38 cellular contexts compared by ENCODE assay signal in the genomic region with DNA sequence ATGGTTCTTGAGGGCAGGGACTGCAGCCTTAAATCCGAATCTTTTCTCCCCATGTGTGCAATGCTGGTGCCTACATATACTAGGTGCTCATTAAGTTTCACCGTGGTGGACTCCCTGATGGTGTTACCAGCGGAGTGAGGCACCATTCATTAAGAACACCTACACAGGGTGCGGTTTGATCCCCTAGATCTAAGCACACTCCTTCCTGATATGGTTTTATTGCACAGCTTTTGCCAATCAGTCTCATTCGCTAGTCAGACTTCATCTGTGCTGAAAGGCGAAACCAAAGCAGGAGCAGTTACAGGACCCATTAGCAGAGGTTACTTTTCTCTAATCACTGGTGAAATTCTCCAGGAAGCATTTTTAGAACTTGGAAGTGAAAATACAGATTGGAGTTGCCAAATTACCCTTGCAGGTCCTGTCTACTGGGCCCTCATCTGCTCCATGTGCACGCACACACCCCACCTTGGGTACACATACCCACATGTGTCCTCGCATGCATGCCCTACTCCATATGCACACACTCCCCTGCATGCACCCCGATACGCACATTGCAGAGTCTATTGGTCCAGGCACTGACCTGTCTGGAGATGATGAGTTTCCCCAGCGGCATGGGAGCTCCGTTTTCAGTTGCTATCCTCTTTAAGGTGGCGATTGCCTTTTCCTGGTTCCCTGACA. TPM values are rescaled to one million over a fixed set of nuclear protein-coding genes. Genes with fewer than 3 reads are reported as not detected.
"Had no signal": no experiment of that assay in that cellular context is flagged by ENCODE, and none has a peak within 500 bp of the region (broad histone marks: within the 10 kb centered on the region; RNA-seq: fewer than 3 reads in every experiment).

No MANE protein-coding gene starts in this region.

- H3K4me3 ChIP-seq: ascending aorta, cardiac muscle cell had no signal

- ATAC-seq: activated CD4-positive, alpha-beta T cell treated with anti-CD3 and anti-CD28 coated beads for 36 hours; activated CD4-positive, CD25-positive, alpha-beta regulatory T cell treated with anti-CD3 and anti-CD28 coated beads, Interleukin-2, amount 50 U/mL, for 24 hours; activated CD8-positive, alpha-beta memory T cell treated with anti-CD3 and anti-CD28 coated beads, Interleukin-2, amount 10 ng/mL, durations not matched to agents 7 days and 5 days; activated CD8-positive, alpha-beta T cell treated with anti-CD3 and anti-CD28 coated beads, Interleukin-2, amount 10 ng/mL, durations not matched to agents 7 days and 5 days; activated naive CD8-positive, alpha-beta T cell treated with anti-CD3 and anti-CD28 coated beads, Interleukin-2, amount 50 U/mL, for 24 hours had no signal

- H3K36me3 ChIP-seq: ascending aorta, cardiac muscle cell had no signal

- H3K4me1 Mint-ChIP-seq: activated CD4-positive, alpha-beta T cell treated with anti-CD3 and anti-CD28 coated beads for 36 hours; activated CD4-positive, alpha-beta T cell treated with anti-CD3 and anti-CD28 coated beads, Interleukin-2, amount 10 ng/mL, durations not matched to agents 7 days and 5 days; activated naive CD4-positive, alpha-beta T cell treated with anti-CD3 and anti-CD28 coated beads, Interleukin-2, amount 10 ng/mL, durations not matched to agents 7 days and 5 days; activated naive CD4-positive, alpha-beta T cell treated with anti-CD3 and anti-CD28 coated beads, Interleukin-2, amount 50 U/mL, for 24 hours; activated naive CD8-positive, alpha-beta T cell treated with anti-CD3 and anti-CD28 coated beads, Interleukin-2, amount 10 ng/mL, durations not matched to agents 7 days and 5 days; activated naive CD8-positive, alpha-beta T cell treated with anti-CD3 and anti-CD28 coated beads, Interleukin-2, amount 50 U/mL, for 24 hours; brain had no signal

- H3K4me3 Mint-ChIP-seq: activated CD4-positive, alpha-beta memory T cell treated with anti-CD3 and anti-CD28 coated beads, Interleukin-2, amount 10 ng/mL, durations not matched to agents 7 days and 5 days; activated CD4-positive, alpha-beta T cell treated with anti-CD3 and anti-CD28 coated beads for 36 hours; activated CD4-positive, alpha-beta T cell treated with anti-CD3 and anti-CD28 coated beads, Interleukin-2, amount 10 ng/mL, durations not matched to agents 7 days and 5 days; activated CD8-positive, alpha-beta memory T cell treated with anti-CD3 and anti-CD28 coated beads, Interleukin-2, amount 10 ng/mL, durations not matched to agents 7 days and 5 days; activated CD8-positive, alpha-beta T cell treated with anti-CD3 and anti-CD28 coated beads, Interleukin-2, amount 10 ng/mL, durations not matched to agents 7 days and 5 days; activated naive CD4-positive, alpha-beta T cell treated with anti-CD3 and anti-CD28 coated beads, Interleukin-2, amount 10 ng/mL, durations not matched to agents 7 days and 5 days; activated naive CD4-positive, alpha-beta T cell treated with anti-CD3 and anti-CD28 coated beads, Interleukin-2, amount 50 U/mL, for 24 hours; activated naive CD8-positive, alpha-beta T cell; activated naive CD8-positive, alpha-beta T cell treated with anti-CD3 and anti-CD28 coated beads, Interleukin-2, amount 10 ng/mL, durations not matched to agents 7 days and 5 days; activated naive CD8-positive, alpha-beta T cell treated with anti-CD3 and anti-CD28 coated beads, Interleukin-2, amount 50 U/mL, for 24 hours; activated T-cell treated with anti-CD3 and anti-CD28 coated beads, Interleukin-2, amount 50 U/mL, for 24 hours; brain; T-helper 1 cell treated with Interleukin-12 subunit alpha and Interleukin-12 subunit beta and Interleukin-4 antibody, amounts not matched to agents 30 μg/mL and 1 μg/mL, for 36 hours; T-helper 2 cell treated with Interferon-gamma antibody and Interleukin-4, amounts not matched to agents 5 μg/mL and 100 μg/mL, for 36 hours had no signal

- H3K27ac Mint-ChIP-seq: activated CD4-positive, alpha-beta memory T cell treated with anti-CD3 and anti-CD28 coated beads, Interleukin-2, amount 10 ng/mL, durations not matched to agents 7 days and 5 days; activated CD4-positive, alpha-beta T cell treated with anti-CD3 and anti-CD28 coated beads for 36 hours; activated CD4-positive, alpha-beta T cell treated with anti-CD3 and anti-CD28 coated beads, Interleukin-2, amount 10 ng/mL, durations not matched to agents 7 days and 5 days; activated CD8-positive, alpha-beta memory T cell treated with anti-CD3 and anti-CD28 coated beads, Interleukin-2, amount 10 ng/mL, durations not matched to agents 7 days and 5 days; activated CD8-positive, alpha-beta T cell treated with anti-CD3 and anti-CD28 coated beads, Interleukin-2, amount 10 ng/mL, durations not matched to agents 7 days and 5 days; activated naive CD4-positive, alpha-beta T cell treated with anti-CD3 and anti-CD28 coated beads, Interleukin-2, amount 10 ng/mL, durations not matched to agents 7 days and 5 days; activated naive CD4-positive, alpha-beta T cell treated with anti-CD3 and anti-CD28 coated beads, Interleukin-2, amount 50 U/mL, for 24 hours; activated naive CD8-positive, alpha-beta T cell; activated naive CD8-positive, alpha-beta T cell treated with anti-CD3 and anti-CD28 coated beads, Interleukin-2, amount 10 ng/mL, durations not matched to agents 7 days and 5 days; activated naive CD8-positive, alpha-beta T cell treated with anti-CD3 and anti-CD28 coated beads, Interleukin-2, amount 50 U/mL, for 24 hours; activated T-cell treated with anti-CD3 and anti-CD28 coated beads, Interleukin-2, amount 50 U/mL, for 24 hours; activated T-helper 2 cell treated with anti-CD3 and anti-CD28 coated beads, Interferon-gamma antibody, Interleukin-2, Interleukin-4, amounts not matched to agents 10 μg/mL and 5 μg/mL and 100 μg/mL, durations not matched to agents 14 hours and 24 hours and 36 hours; brain; T-helper 1 cell treated with Interleukin-12 subunit alpha and Interleukin-12 subunit beta and Interleukin-4 antibody, amounts not matched to agents 30 μg/mL and 1 μg/mL, for 36 hours; T-helper 2 cell treated with Interferon-gamma antibody and Interleukin-4, amounts not matched to agents 5 μg/mL and 100 μg/mL, for 36 hours had no signal

- H3K4me1 ChIP-seq: ascending aorta had no signal

- H3K9me3 ChIP-seq: ascending aorta had no signal

- H3K36me3 Mint-ChIP-seq: activated CD8-positive, alpha-beta memory T cell treated with anti-CD3 and anti-CD28 coated beads, Interleukin-2, amount 10 ng/mL, durations not matched to agents 7 days and 5 days; activated naive CD4-positive, alpha-beta T cell treated with anti-CD3 and anti-CD28 coated beads, Interleukin-2, amount 10 ng/mL, durations not matched to agents 7 days and 5 days; activated naive CD4-positive, alpha-beta T cell treated with anti-CD3 and anti-CD28 coated beads, Interleukin-2, amount 50 U/mL, for 24 hours; activated naive CD8-positive, alpha-beta T cell; activated naive CD8-positive, alpha-beta T cell treated with anti-CD3 and anti-CD28 coated beads, Interleukin-2, amount 10 ng/mL, durations not matched to agents 7 days and 5 days had no signal

- H3K27me3 Mint-ChIP-seq: activated CD4-positive, alpha-beta T cell treated with anti-CD3 and anti-CD28 coated beads for 36 hours; activated naive CD4-positive, alpha-beta T cell treated with anti-CD3 and anti-CD28 coated beads, Interleukin-2, amount 50 U/mL, for 24 hours; activated naive CD8-positive, alpha-beta T cell treated with anti-CD3 and anti-CD28 coated beads, Interleukin-2, amount 50 U/mL, for 24 hours had no signal

- H3K27ac ChIP-seq: ascending aorta, cardiac muscle cell, VCaP had no signal

- H3K27me3 ChIP-seq: ascending aorta, cardiac muscle cell had no signal

- H3K9me3 Mint-ChIP-seq: activated CD4-positive, alpha-beta memory T cell treated with anti-CD3 and anti-CD28 coated beads, Interleukin-2, amount 10 ng/mL, durations not matched to agents 7 days and 5 days; activated CD4-positive, alpha-beta T cell treated with anti-CD3 and anti-CD28 coated beads, Interleukin-2, amount 10 ng/mL, durations not matched to agents 7 days and 5 days; activated naive CD4-positive, alpha-beta T cell treated with anti-CD3 and anti-CD28 coated beads, Interleukin-2, amount 10 ng/mL, durations not matched to agents 7 days and 5 days; activated naive CD4-positive, alpha-beta T cell treated with anti-CD3 and anti-CD28 coated beads, Interleukin-2, amount 50 U/mL, for 24 hours; activated naive CD8-positive, alpha-beta T cell treated with anti-CD3 and anti-CD28 coated beads, Interleukin-2, amount 10 ng/mL, durations not matched to agents 7 days and 5 days; activated naive CD8-positive, alpha-beta T cell treated with anti-CD3 and anti-CD28 coated beads, Interleukin-2, amount 50 U/mL, for 24 hours; activated T-cell treated with anti-CD3 and anti-CD28 coated beads, Interleukin-2, amount 50 U/mL, for 24 hours; activated T-helper 2 cell treated with anti-CD3 and anti-CD28 coated beads, Interferon-gamma antibody, Interleukin-2, Interleukin-4, amounts not matched to agents 10 μg/mL and 5 μg/mL and 100 μg/mL, durations not matched to agents 14 hours and 24 hours and 36 hours; brain; T-helper 1 cell treated with Interleukin-12 subunit alpha and Interleukin-12 subunit beta and Interleukin-4 antibody, amounts not matched to agents 30 μg/mL and 1 μg/mL, for 36 hours; T-helper 2 cell treated with Interferon-gamma antibody and Interleukin-4, amounts not matched to agents 5 μg/mL and 100 μg/mL, for 36 hours had no signal

- DNase-seq: activated CD4-positive, alpha-beta memory T cell treated with anti-CD3 and anti-CD28 coated beads, Interleukin-2, amount 10 ng/mL, durations not matched to agents 7 days and 5 days; activated CD4-positive, alpha-beta T cell treated with anti-CD3 and anti-CD28 coated beads for 1 hour; activated CD4-positive, alpha-beta T cell treated with anti-CD3 and anti-CD28 coated beads for 36 hours; activated CD4-positive, alpha-beta T cell treated with anti-CD3 and anti-CD28 coated beads for 48 hours; activated CD4-positive, alpha-beta T cell treated with anti-CD3 and anti-CD28 coated beads, Interleukin-2, amount 10 ng/mL, durations not matched to agents 7 days and 5 days; activated CD4-positive, alpha-beta T cell treated with anti-CD3 and anti-CD28 coated beads, Interleukin-2, amount 50 U/mL, for 48 hours; activated CD4-positive, CD25-positive, alpha-beta regulatory T cell; activated CD8-positive, alpha-beta memory T cell treated with anti-CD3 and anti-CD28 coated beads for 24 hours; activated CD8-positive, alpha-beta memory T cell treated with anti-CD3 and anti-CD28 coated beads, Interleukin-2, amount 10 ng/mL, durations not matched to agents 7 days and 5 days; activated CD8-positive, alpha-beta memory T cell treated with anti-CD3 and anti-CD28 coated beads, Interleukin-2, amount 50 U/mL, for 48 hours; activated CD8-positive, alpha-beta T cell treated with anti-CD3 and anti-CD28 coated beads, Interleukin-2, amount 10 ng/mL, durations not matched to agents 7 days and 5 days; activated effector memory CD4-positive, alpha-beta T cell treated with Interleukin-2 at 50 U/mL for 16 hours; activated gamma-delta T cell; activated naive CD4-positive, alpha-beta T cell treated with anti-CD3 and anti-CD28 coated beads, Interleukin-2, amount 10 ng/mL, durations not matched to agents 7 days and 5 days; activated naive CD4-positive, alpha-beta T cell treated with Interleukin-2 at 50 U/mL for 16 hours; activated naive CD8-positive, alpha-beta T cell treated with anti-CD3 and anti-CD28 coated beads, Interleukin-2, amount 10 ng/mL, durations not matched to agents 7 days and 5 days; activated naive CD8-positive, alpha-beta T cell treated with anti-CD3 and anti-CD28 coated beads, Interleukin-2, amount 50 U/mL, for 24 hours; activated T-cell treated with anti-CD3 and anti-CD28 coated beads, Interleukin-2, amount 50 U/mL, for 24 hours; activated T-cell treated with anti-CD3 and anti-CD28 coated beads, Interleukin-2, amount 50 U/mL, for 48 hours; amygdala; anterior cingulate cortex; central memory CD4-positive, alpha-beta T cell; SW 1271; T-helper 1 cell; T-helper 2 cell; T-helper 9 cell had no signal

RNA-seq across cellular contexts. Expression of gene DAO, which starts 58.5 kb away (rescaled TPM):
- total RNA-seq: activated CD4-positive, alpha-beta memory T cell treated with anti-CD3 and anti-CD28 coated beads, Interleukin-2, amount 10 ng/mL, durations not matched to agents 7 days and 5 days; activated CD4-positive, alpha-beta T cell treated with anti-CD3 and anti-CD28 coated beads for 36 hours; activated CD4-positive, alpha-beta T cell treated with anti-CD3 and anti-CD28 coated beads, Interleukin-2, amount 10 ng/mL, durations not matched to agents 7 days and 5 days; activated CD8-positive, alpha-beta memory T cell treated with anti-CD3 and anti-CD28 coated beads, Interleukin-2, amount 10 ng/mL, durations not matched to agents 7 days and 5 days; activated CD8-positive, alpha-beta T cell treated with anti-CD3 and anti-CD28 coated beads, Interleukin-2, amount 10 ng/mL, durations not matched to agents 7 days and 5 days; activated naive CD8-positive, alpha-beta T cell treated with anti-CD3 and anti-CD28 coated beads, Interleukin-2, amount 10 ng/mL, durations not matched to agents 7 days and 5 days; activated T-helper 2 cell treated with anti-CD3 and anti-CD28 coated beads, Interferon-gamma antibody, Interleukin-2, Interleukin-4, amounts not matched to agents 10 μg/mL and 5 μg/mL and 100 μg/mL, durations not matched to agents 14 hours and 24 hours and 36 hours; ascending aorta; bronchial epithelial cell; cardiac muscle cell had no signal
- polyA plus RNA-seq: adipose tissue, cardiac muscle cell had no signal
